ENCODE assay signal across 25 cellular contexts in genomic region chr6:84539122-84539856, GRCh38.
"Had no signal": no experiment of that assay in that cellular context is flagged by ENCODE, and none has a peak within 500 bp of the region (broad histone marks: within the 10 kb centered on the region; RNA-seq: fewer than 3 reads in every experiment).

No MANE protein-coding gene starts in this region.

- H3K27me3 ChIP-seq: body of pancreas, esophagus squamous epithelium, gastrocnemius medialis, heart left ventricle, pancreas, right lobe of liver, testis, upper lobe of left lung had no signal

- H3K36me3 Mint-ChIP-seq: activated naive CD8-positive, alpha-beta T cell treated with anti-CD3 and anti-CD28 coated beads for 36 hours; immature natural killer cell; naive B cell; stimulated activated memory B cell treated with anti-CD40 and anti-IgM and Interleukin-4, amounts not matched to agents 10 μg/mL and 1 μg/mL and 100 μg/mL, for 72 hours had no signal

- H3K27ac Mint-ChIP-seq: activated CD8-positive, alpha-beta T cell treated with anti-CD3 and anti-CD28 coated beads for 36 hours; activated naive CD8-positive, alpha-beta T cell treated with anti-CD3 and anti-CD28 coated beads for 36 hours; activated T-helper 17 cell treated with anti-CD3 and anti-CD28 coated beads, Interleukin-2, amount 50 U/mL, for 72 hours; immature natural killer cell; naive B cell; stimulated activated memory B cell treated with anti-CD40 and anti-IgM and Interleukin-4, amounts not matched to agents 10 μg/mL and 1 μg/mL and 100 μg/mL, for 72 hours; T-helper 2 cell treated with Interferon-gamma antibody and Interleukin-4, amounts not matched to agents 5 μg/mL and 100 μg/mL, for 36 hours; WTC11 had no signal

- H3K4me1 ChIP-seq: body of pancreas, esophagus squamous epithelium, gastrocnemius medialis, heart left ventricle, left ventricle myocardium inferior, pancreas, right lobe of liver, testis, upper lobe of left lung had no signal

- H3K27ac ChIP-seq: body of pancreas, esophagus squamous epithelium, gastrocnemius medialis, heart left ventricle, left ventricle myocardium inferior, pancreas, right lobe of liver, testis, upper lobe of left lung had no signal

- H3K4me3 Mint-ChIP-seq: activated CD8-positive, alpha-beta T cell treated with anti-CD3 and anti-CD28 coated beads for 36 hours; activated naive CD8-positive, alpha-beta T cell treated with anti-CD3 and anti-CD28 coated beads for 36 hours; activated T-helper 17 cell treated with anti-CD3 and anti-CD28 coated beads, Interleukin-2, amount 50 U/mL, for 72 hours; immature natural killer cell; naive B cell; stimulated activated memory B cell treated with anti-CD40 and anti-IgM and Interleukin-4, amounts not matched to agents 10 μg/mL and 1 μg/mL and 100 μg/mL, for 72 hours; T-helper 2 cell treated with Interferon-gamma antibody and Interleukin-4, amounts not matched to agents 5 μg/mL and 100 μg/mL, for 36 hours; WTC11 had no signal

- H3K4me3 ChIP-seq: body of pancreas, esophagus squamous epithelium, gastrocnemius medialis, heart left ventricle, left ventricle myocardium inferior, pancreas, right lobe of liver, testis, upper lobe of left lung had no signal

- DNase-seq: activated CD4-positive, alpha-beta T cell treated with anti-CD3 and anti-CD28 coated beads for 4 hours; activated CD8-positive, alpha-beta T cell treated with anti-CD3 and anti-CD28 coated beads for 36 hours; activated naive CD4-positive, alpha-beta T cell; activated naive CD8-positive, alpha-beta T cell treated with anti-CD3 and anti-CD28 coated beads for 36 hours; activated T-cell treated with anti-CD3 and anti-CD28 coated beads, Interleukin-2, amount 50 U/mL, for 1 hour; amygdala; body of pancreas; dermis blood vessel endothelial cell; effector memory CD4-positive, alpha-beta T cell; esophagus squamous epithelium; gastrocnemius medialis; heart left ventricle; immature natural killer cell; kidney glomerular epithelial cell; left ventricle myocardium inferior; naive B cell; pancreas; right lobe of liver; stimulated activated CD4-positive, alpha-beta T cell treated with anti-CD3 and anti-CD28 coated beads, Interleukin-4, amount 100 ng/mL, for 4 hours; testis; upper lobe of left lung had no signal

- H3K9me3 Mint-ChIP-seq: T-helper 2 cell treated with Interferon-gamma antibody and Interleukin-4, amounts not matched to agents 5 μg/mL and 100 μg/mL, for 36 hours had no signal

- ATAC-seq: activated CD8-positive, alpha-beta T cell treated with anti-CD3 and anti-CD28 coated beads for 36 hours; activated T-helper 17 cell treated with anti-CD3 and anti-CD28 coated beads, Interleukin-2, amount 50 U/mL, for 72 hours; body of pancreas; gastrocnemius medialis; heart left ventricle; pancreas; right lobe of liver; stimulated activated memory B cell treated with anti-CD40 and anti-IgM and Interleukin-4, amounts not matched to agents 10 μg/mL and 1 μg/mL and 100 μg/mL, for 72 hours; WTC11 had no signal

- H3K4me1 Mint-ChIP-seq: activated naive CD8-positive, alpha-beta T cell treated with anti-CD3 and anti-CD28 coated beads for 36 hours; activated T-helper 17 cell treated with anti-CD3 and anti-CD28 coated beads, Interleukin-2, amount 50 U/mL, for 72 hours; immature natural killer cell; naive B cell; stimulated activated memory B cell treated with anti-CD40 and anti-IgM and Interleukin-4, amounts not matched to agents 10 μg/mL and 1 μg/mL and 100 μg/mL, for 72 hours; WTC11 had no signal

- H3K27me3 Mint-ChIP-seq: activated CD8-positive, alpha-beta T cell treated with anti-CD3 and anti-CD28 coated beads for 36 hours; activated naive CD8-positive, alpha-beta T cell treated with anti-CD3 and anti-CD28 coated beads for 36 hours; activated T-helper 17 cell treated with anti-CD3 and anti-CD28 coated beads, Interleukin-2, amount 50 U/mL, for 72 hours; naive B cell; stimulated activated memory B cell treated with anti-CD40 and anti-IgM and Interleukin-4, amounts not matched to agents 10 μg/mL and 1 μg/mL and 100 μg/mL, for 72 hours had no signal

- H3K9me3 ChIP-seq: gastrocnemius medialis, pancreas, right lobe of liver, testis had no signal

- H3K36me3 ChIP-seq: esophagus squamous epithelium, gastrocnemius medialis, heart left ventricle, left ventricle myocardium inferior, pancreas, right lobe of liver, upper lobe of left lung had no signal
